17 cellular contexts compared by ENCODE assay signal in genomic region chr7:23607130-23607529, GRCh38. TPM values are rescaled to one million over a fixed set of nuclear protein-coding genes. Genes with fewer than 3 reads are reported as not detected.
DNase-seq lines count a peak whose midpoint lies in the region; TF ChIP-seq lines count a peak whose summit lies in the region.
"Had no signal": no experiment of that assay in that cellular context is flagged by ENCODE, and none has a peak within 500 bp of the region (broad histone marks: within the 10 kb centered on the region; RNA-seq: fewer than 3 reads in every experiment).

No MANE protein-coding gene starts in this region.

- H3K27me3 Mint-ChIP-seq in endodermal cell (ENCODE audit: insufficient read depth), result no peaks in the 10 kb centered on the region
- H3K27me3 Mint-ChIP-seq: B cell had no signal

- POLR2A ChIA-PET in PC-9 (lab: Charles Lee; ENCODE audit: unreplicated experiment), result no interaction called here

- peaks cover 31% of the 10 kb centered on the region for H3K36me3 Mint-ChIP-seq in endodermal cell (ENCODE audit: low read depth)

- no peak for TF ChIP-seq CTCF in endodermal cell (conservative IDR thresholded peaks at IDR 0.05)
- no peak for TF ChIP-seq CTCF in PC-9 (conservative IDR thresholded peaks at IDR 0.05)

- no peak overlapping the region for H3K27ac Mint-ChIP-seq in endodermal cell
- H3K27ac Mint-ChIP-seq: B cell; CD8-positive, alpha-beta T cell had no signal

- peaks cover 18% of the 10 kb centered on the region for H3K4me1 Mint-ChIP-seq in endodermal cell

- H3K79me2 ChIP-seq in PC-9 (ENCODE audit: low read depth), result no peaks in the 10 kb centered on the region

- no peaks in the 10 kb centered on the region for H3K9me2 ChIP-seq in PC-9 (ENCODE audit: insufficient read depth)

- peaks cover 5% of the 10 kb centered on the region for H3K9me3 Mint-ChIP-seq in endodermal cell
- H3K9me3 Mint-ChIP-seq: CD8-positive, alpha-beta T cell had no signal

- no peaks in the 10 kb centered on the region for H3F3A ChIP-seq in PC-9 (ENCODE audit: insufficient read depth, low read depth)

- H3K4me2 ChIP-seq in PC-9, result no peak overlapping the region
- H3K4me2 ChIP-seq: BLaER1 treated with 17β-estradiol and CSF1 and Interleukin-3, amounts not matched to agents 10 nM and 100 nM had no signal

- H4K20me1 ChIP-seq in PC-9 (ENCODE audit: insufficient read depth), result no peaks in the 10 kb centered on the region

- H3K4me3 ChIP-seq in endodermal cell (ENCODE audit: low read length) (no peak overlapping the region), PC-9 (no peak overlapping the region)
- H3K4me3 ChIP-seq: BLaER1 treated with 17β-estradiol and CSF1 and Interleukin-3, amounts not matched to agents 10 nM and 100 nM; GM23248; HAP-1 had no signal

- no peak overlapping the region for H3K9ac ChIP-seq in endodermal cell (ENCODE audit: extremely low read depth, low read length, poor library complexity, severe bottlenecking)
- H3K9ac ChIP-seq: BLaER1 treated with 17β-estradiol and CSF1 and Interleukin-3, amounts not matched to agents 10 nM and 100 nM; GM23248 had no signal

- H3K27me3 ChIP-seq in endodermal cell (ENCODE audit: control insufficient read depth, insufficient read depth, low read length, poor library complexity, severe bottlenecking), result no peaks in the 10 kb centered on the region
- no peaks in the 10 kb centered on the region for H3K27me3 ChIP-seq in PC-9 (ENCODE audit: insufficient read depth, low read depth)
- H3K27me3 ChIP-seq: BLaER1 treated with 17β-estradiol and CSF1 and Interleukin-3, amounts not matched to agents 10 nM and 100 nM had no signal

- H2AFZ ChIP-seq in PC-9, result no peak overlapping the region
- H2AFZ ChIP-seq: GM23248 had no signal

- H3K4me1 ChIP-seq in endodermal cell (ENCODE audit: control insufficient read depth, insufficient read depth, low read length) (no peaks in the 10 kb centered on the region), PC-9 (replicated peaks; ENCODE audit: insufficient read depth) (no peaks in the 10 kb centered on the region)
- H3K4me1 ChIP-seq: BLaER1 treated with 17β-estradiol and CSF1 and Interleukin-3, amounts not matched to agents 10 nM and 100 nM; HAP-1 had no signal

- peak; percentile 34 for DNase-seq in NCI-H82 (lab: John Stamatoyannopoulos, UW)
- no peak for DNase-seq in NCI-H82 treated with DMSO at 0.1 percent for 48 hours (lab: John Stamatoyannopoulos, UW; ENCODE audit: unreplicated experiment)
- peak; percentile 6 for DNase-seq in NCI-H69 (lab: John Stamatoyannopoulos, UW)
- no peak for DNase-seq in endodermal cell
- no peak for DNase-seq in PC-9
- no peak for DNase-seq in dedifferentiated amniotic fluid mesenchymal stem cell (ENCODE audit: extremely low spot score)
- DNase-seq: CD8-positive, alpha-beta T cell; DMS153; DND-41; EL; GM23248; IMR-90; KBM-7 had no signal

- H3K4me3 Mint-ChIP-seq in endodermal cell, result no peak overlapping the region
- H3K4me3 Mint-ChIP-seq: B cell; CD8-positive, alpha-beta T cell had no signal

- CTCF ChIA-PET in PC-9 (lab: Charles Lee), result no interaction called here

- BruUV-seq in PC-9 (replicated peaks; lab: Mats Ljungman, UMichigan), result no TSS peak

- intact Hi-C loops in PC-9 (cut with micrococcal nuclease; ENCODE audit: unreplicated experiment), result no loop called here

- H3K9me3 ChIP-seq in endodermal cell (ENCODE audit: control insufficient read depth, low read length), result no peaks in the 10 kb centered on the region
- H3K9me3 ChIP-seq in PC-9 (ENCODE audit: insufficient read depth, low read depth), result no peaks in the 10 kb centered on the region
- H3K9me3 ChIP-seq: HAP-1 had no signal

- H3K36me3 ChIP-seq in endodermal cell (ENCODE audit: control insufficient read depth, insufficient read depth, low read length) (peaks cover 15% of the 10 kb centered on the region), PC-9 (ENCODE audit: low read depth) (no peaks in the 10 kb centered on the region)
- H3K36me3 ChIP-seq: HAP-1 had no signal

- peak overlapping the region; percentile 72 for H3K27ac ChIP-seq in endodermal cell (ENCODE audit: low read depth, low read length)
- no peak overlapping the region for H3K27ac ChIP-seq in PC-9
- H3K27ac ChIP-seq: BLaER1 treated with 17β-estradiol and CSF1 and Interleukin-3, amounts not matched to agents 10 nM and 100 nM; GM23248; HL-60 had no signal

RNA-seq across cellular contexts. Expression of gene CCDC126, which starts 9.9 kb away (rescaled TPM):
- total RNA-seq in endodermal cell (10 to 100 TPM in 1 of 2 donors, 1 to 10 TPM in 1; 9.4 to 14.7 TPM), PC-9 (2021) (5.9 and 6.2 TPM in 2 replicates)
- polyA plus RNA-seq in endodermal cell (2013, experiment 1 of 2), result 6.4 TPM
- polyA plus RNA-seq in endodermal cell (2013, experiment 2 of 2), result 8.1 TPM

Comparison
In these comparisons a context has a peak if more than half of its experiments do, and no peak if none do; other contexts are left out.
1. DNase-seq: peak in NCI-H82 (single experiment) and NCI-H69 (single experiment); none in NCI-H82 treated with DMSO at 0.1 percent for 48 hours (single experiment), endodermal cell (single experiment), PC-9 (0 of 2) and dedifferentiated amniotic fluid mesenchymal stem cell (single experiment).